ENCODE assay signal across 35 cellular contexts in the genomic region with DNA sequence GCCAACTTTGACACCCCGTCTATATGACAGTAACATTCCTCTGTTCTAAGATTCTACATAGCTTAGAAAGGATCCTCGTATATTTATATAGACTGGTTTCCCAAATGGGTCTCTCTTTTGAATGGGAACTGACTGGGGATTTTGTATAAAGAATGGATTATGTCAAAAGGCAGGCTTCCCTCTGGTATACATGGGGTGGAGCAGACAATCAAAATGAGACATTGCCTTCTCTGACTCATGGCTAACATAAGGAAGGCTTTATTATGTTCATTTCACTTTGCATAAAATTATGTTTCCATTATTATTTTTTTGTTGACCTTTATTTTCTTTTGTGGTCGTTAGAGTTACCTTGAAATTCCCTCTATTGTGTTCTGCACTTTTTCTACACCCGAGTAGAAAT.
"Had no signal": no experiment of that assay in that cellular context is flagged by ENCODE, and none has a peak within 500 bp of the region (broad histone marks: within the 10 kb centered on the region; RNA-seq: fewer than 3 reads in every experiment).

No MANE protein-coding gene starts in this region.

- H3K27ac Mint-ChIP-seq: activated B cell treated with CpG ODN at 0.5 μM for 24 hours; activated CD4-positive, alpha-beta memory T cell treated with anti-CD3 and anti-CD28 coated beads for 36 hours; activated CD4-positive, alpha-beta T cell treated with anti-CD3 and anti-CD28 coated beads for 36 hours; activated CD4-positive, alpha-beta T cell treated with anti-CD3 and anti-CD28 coated beads, Interleukin-2, amount 10 ng/mL, durations not matched to agents 24 days and 14 days; activated CD8-positive, alpha-beta memory T cell treated with anti-CD3 and anti-CD28 coated beads, Interleukin-2, amount 10 ng/mL, durations not matched to agents 7 days and 5 days; activated CD8-positive, alpha-beta T cell treated with anti-CD3 and anti-CD28 coated beads, Interleukin-2, amount 10 ng/mL, durations not matched to agents 7 days and 5 days; activated naive CD4-positive, alpha-beta T cell treated with anti-CD3 and anti-CD28 coated beads for 36 hours; activated naive CD4-positive, alpha-beta T cell treated with anti-CD3 and anti-CD28 coated beads, Interleukin-2, amount 50 U/mL, for 24 hours; activated naive CD8-positive, alpha-beta T cell treated with anti-CD3 and anti-CD28 coated beads for 36 hours; activated naive CD8-positive, alpha-beta T cell treated with anti-CD3 and anti-CD28 coated beads, Interleukin-2, amount 50 U/mL, for 24 hours; activated T-helper 1 cell treated with anti-CD3 and anti-CD28 coated beads, Interleukin-12 subunit alpha, Interleukin-12 subunit beta, Interleukin-2, Interleukin-4 antibody, amounts not matched to agents 30 ng/mL and 10 ng/mL and 1 ng/mL, durations not matched to agents 14 hours and 24 hours and 36 hours; activated T-helper 2 cell treated with anti-CD3 and anti-CD28 coated beads, Interferon-gamma antibody, Interleukin-2, Interleukin-4, amounts not matched to agents 10 μg/mL and 5 μg/mL and 100 μg/mL, durations not matched to agents 14 hours and 24 hours and 36 hours; dendritic cell treated with granulocyte-macrophage colony-stimulating factor and Interleukin-4, amounts not matched to agents 40 ng/mL and 50 ng/mL, for 4 days; T-helper 17 cell; T-helper 2 cell treated with Interferon-gamma antibody and Interleukin-4, amounts not matched to agents 5 μg/mL and 100 μg/mL, for 36 hours had no signal

- H3K4me1 Mint-ChIP-seq: activated B cell treated with CpG ODN at 0.5 μM for 24 hours; activated CD4-positive, alpha-beta T cell treated with anti-CD3 and anti-CD28 coated beads for 36 hours; activated CD4-positive, alpha-beta T cell treated with anti-CD3 and anti-CD28 coated beads, Interleukin-2, amount 10 ng/mL, durations not matched to agents 24 days and 14 days; activated CD8-positive, alpha-beta memory T cell treated with anti-CD3 and anti-CD28 coated beads, Interleukin-2, amount 10 ng/mL, durations not matched to agents 7 days and 5 days; activated naive CD4-positive, alpha-beta T cell treated with anti-CD3 and anti-CD28 coated beads, Interleukin-2, amount 50 U/mL, for 24 hours; activated naive CD8-positive, alpha-beta T cell treated with anti-CD3 and anti-CD28 coated beads for 36 hours; activated naive CD8-positive, alpha-beta T cell treated with anti-CD3 and anti-CD28 coated beads, Interleukin-2, amount 50 U/mL, for 24 hours; central memory CD8-positive, alpha-beta T cell; T-helper 17 cell had no signal

- H3K9me3 ChIP-seq: adrenal gland, body of pancreas had no signal

- H3K27me3 ChIP-seq: adrenal gland, body of pancreas, heart left ventricle had no signal

- H3K27me3 Mint-ChIP-seq: activated B cell treated with CpG ODN at 0.5 μM for 24 hours; activated CD4-positive, alpha-beta memory T cell treated with anti-CD3 and anti-CD28 coated beads for 36 hours; activated CD4-positive, alpha-beta T cell treated with anti-CD3 and anti-CD28 coated beads for 36 hours; activated CD4-positive, alpha-beta T cell treated with anti-CD3 and anti-CD28 coated beads, Interleukin-2, amount 10 ng/mL, durations not matched to agents 24 days and 14 days; activated CD8-positive, alpha-beta memory T cell treated with anti-CD3 and anti-CD28 coated beads, Interleukin-2, amount 10 ng/mL, durations not matched to agents 7 days and 5 days; activated naive CD4-positive, alpha-beta T cell treated with anti-CD3 and anti-CD28 coated beads, Interleukin-2, amount 50 U/mL, for 24 hours; activated naive CD8-positive, alpha-beta T cell treated with anti-CD3 and anti-CD28 coated beads for 36 hours; activated naive CD8-positive, alpha-beta T cell treated with anti-CD3 and anti-CD28 coated beads, Interleukin-2, amount 50 U/mL, for 24 hours; central memory CD8-positive, alpha-beta T cell; dendritic cell treated with granulocyte-macrophage colony-stimulating factor and Interleukin-4, amounts not matched to agents 40 ng/mL and 50 ng/mL, for 4 days; T-helper 17 cell had no signal

- H3K9me3 Mint-ChIP-seq: dendritic cell treated with granulocyte-macrophage colony-stimulating factor and Interleukin-4, amounts not matched to agents 40 ng/mL and 50 ng/mL, for 4 days had no signal

- ATAC-seq: activated CD4-positive, alpha-beta T cell treated with anti-CD3 and anti-CD28 coated beads for 36 hours; activated CD8-positive, alpha-beta memory T cell treated with anti-CD3 and anti-CD28 coated beads, Interleukin-2, amount 10 ng/mL, durations not matched to agents 7 days and 5 days; activated CD8-positive, alpha-beta T cell treated with anti-CD3 and anti-CD28 coated beads, Interleukin-2, amount 10 ng/mL, durations not matched to agents 7 days and 5 days; activated naive CD8-positive, alpha-beta T cell treated with anti-CD3 and anti-CD28 coated beads, Interleukin-2, amount 50 U/mL, for 24 hours; body of pancreas; heart left ventricle; T-helper 17 cell had no signal

- DNase-seq: activated B cell treated with CpG ODN at 0.5 μM for 24 hours; activated CD4-positive, alpha-beta memory T cell treated with anti-CD3 and anti-CD28 coated beads for 36 hours; activated CD4-positive, alpha-beta T cell treated with anti-CD3 and anti-CD28 coated beads for 36 hours; activated CD4-positive, alpha-beta T cell treated with anti-CD3 and anti-CD28 coated beads, Interleukin-2, amount 10 ng/mL, durations not matched to agents 24 days and 14 days; activated CD4-positive, CD25-positive, alpha-beta regulatory T cell treated with anti-CD3 and anti-CD28 coated beads, Interleukin-2, amount 50 U/mL, for 72 hours; activated CD8-positive, alpha-beta memory T cell treated with anti-CD3 and anti-CD28 coated beads, Interleukin-2, amount 10 ng/mL, durations not matched to agents 7 days and 5 days; activated CD8-positive, alpha-beta memory T cell treated with anti-CD3 and anti-CD28 coated beads, Interleukin-2, amount 50 U/mL, for 4 hours; activated CD8-positive, alpha-beta T cell treated with anti-CD3 and anti-CD28 coated beads, Interleukin-2, amount 10 ng/mL, durations not matched to agents 7 days and 5 days; activated effector memory CD4-positive, alpha-beta T cell treated with anti-CD3 and anti-CD28 coated beads, Interleukin-2, amount 50 U/mL, for 16 hours; activated naive CD4-positive, alpha-beta T cell treated with anti-CD3 and anti-CD28 coated beads for 36 hours; activated naive CD8-positive, alpha-beta T cell treated with anti-CD3 and anti-CD28 coated beads for 36 hours; activated naive CD8-positive, alpha-beta T cell treated with anti-CD3 and anti-CD28 coated beads, Interleukin-2, amount 50 U/mL, for 24 hours; activated T-cell treated with anti-CD3 and anti-CD28 coated beads, Interleukin-2, amount 50 U/mL, for 1 hour; activated T-cell treated with anti-CD3 and anti-CD28 coated beads, Interleukin-2, amount 50 U/mL, for 48 hours; adrenal gland; amygdala; aorta; body of pancreas; dorsolateral prefrontal cortex; effector memory CD4-positive, alpha-beta T cell; foreskin fibroblast; glutamatergic neuron; heart left ventricle; T-helper 1 cell; T-helper 17 cell; T1000; WERI-Rb-1 had no signal

- H3K36me3 Mint-ChIP-seq: activated CD4-positive, alpha-beta memory T cell treated with anti-CD3 and anti-CD28 coated beads for 36 hours; activated CD8-positive, alpha-beta memory T cell treated with anti-CD3 and anti-CD28 coated beads, Interleukin-2, amount 10 ng/mL, durations not matched to agents 7 days and 5 days; activated naive CD4-positive, alpha-beta T cell treated with anti-CD3 and anti-CD28 coated beads, Interleukin-2, amount 50 U/mL, for 24 hours; activated naive CD8-positive, alpha-beta T cell treated with anti-CD3 and anti-CD28 coated beads for 36 hours had no signal

- H3K4me1 ChIP-seq: adrenal gland, body of pancreas, heart left ventricle had no signal

- H3K27ac ChIP-seq: adrenal gland, body of pancreas, coronary artery, dorsolateral prefrontal cortex, epithelial cell of prostate, heart left ventricle, WERI-Rb-1 had no signal

- H3K4me3 Mint-ChIP-seq: activated B cell treated with CpG ODN at 0.5 μM for 24 hours; activated CD4-positive, alpha-beta memory T cell treated with anti-CD3 and anti-CD28 coated beads for 36 hours; activated CD4-positive, alpha-beta T cell treated with anti-CD3 and anti-CD28 coated beads for 36 hours; activated CD4-positive, alpha-beta T cell treated with anti-CD3 and anti-CD28 coated beads, Interleukin-2, amount 10 ng/mL, durations not matched to agents 24 days and 14 days; activated CD8-positive, alpha-beta memory T cell treated with anti-CD3 and anti-CD28 coated beads, Interleukin-2, amount 10 ng/mL, durations not matched to agents 7 days and 5 days; activated CD8-positive, alpha-beta T cell treated with anti-CD3 and anti-CD28 coated beads, Interleukin-2, amount 10 ng/mL, durations not matched to agents 7 days and 5 days; activated naive CD4-positive, alpha-beta T cell treated with anti-CD3 and anti-CD28 coated beads for 36 hours; activated naive CD4-positive, alpha-beta T cell treated with anti-CD3 and anti-CD28 coated beads, Interleukin-2, amount 50 U/mL, for 24 hours; activated naive CD8-positive, alpha-beta T cell treated with anti-CD3 and anti-CD28 coated beads for 36 hours; activated naive CD8-positive, alpha-beta T cell treated with anti-CD3 and anti-CD28 coated beads, Interleukin-2, amount 50 U/mL, for 24 hours; activated T-helper 1 cell treated with anti-CD3 and anti-CD28 coated beads, Interleukin-12 subunit alpha, Interleukin-12 subunit beta, Interleukin-2, Interleukin-4 antibody, amounts not matched to agents 30 ng/mL and 10 ng/mL and 1 ng/mL, durations not matched to agents 14 hours and 24 hours and 36 hours; central memory CD8-positive, alpha-beta T cell; dendritic cell treated with granulocyte-macrophage colony-stimulating factor and Interleukin-4, amounts not matched to agents 40 ng/mL and 50 ng/mL, for 4 days; T-helper 17 cell; T-helper 2 cell treated with Interferon-gamma antibody and Interleukin-4, amounts not matched to agents 5 μg/mL and 100 μg/mL, for 36 hours had no signal

- H3K4me3 ChIP-seq: adrenal gland, body of pancreas, coronary artery, dorsolateral prefrontal cortex, heart left ventricle had no signal

- H3K36me3 ChIP-seq: adrenal gland, heart left ventricle, WERI-Rb-1 had no signal
